ENCODE assay signal across 25 cellular contexts in genomic region chr1:212946872-212947271, GRCh38. TPM values are rescaled to one million over a fixed set of nuclear protein-coding genes. Genes with fewer than 3 reads are reported as not detected.
"Had no signal": no experiment of that assay in that cellular context is flagged by ENCODE, and none has a peak within 500 bp of the region (broad histone marks: within the 10 kb centered on the region; RNA-seq: fewer than 3 reads in every experiment).

No MANE protein-coding gene starts in this region.

- H3K9me3 ChIP-seq: right atrium auricular region, testis, transverse colon had no signal

- H3K4me2 ChIP-seq: smooth muscle cell had no signal

- H3K4me3 Mint-ChIP-seq: activated CD4-positive, alpha-beta memory T cell treated with anti-CD3 and anti-CD28 coated beads for 36 hours; activated CD4-positive, alpha-beta T cell treated with anti-CD3 and anti-CD28 coated beads, Interleukin-2, amount 10 ng/mL, durations not matched to agents 24 days and 14 days; effector memory CD8-positive, alpha-beta T cell; immature natural killer cell; natural killer cell had no signal

- H3K36me3 Mint-ChIP-seq: activated CD4-positive, alpha-beta memory T cell treated with anti-CD3 and anti-CD28 coated beads for 36 hours; immature natural killer cell; natural killer cell had no signal

- H3K27ac ChIP-seq: heart left ventricle, right atrium auricular region, testis, transverse colon, VCaP had no signal

- H3K27me3 ChIP-seq: right atrium auricular region, testis had no signal

- ATAC-seq: effector memory CD8-positive, alpha-beta T cell; heart left ventricle; natural killer cell; stimulated activated naive CD8-positive, alpha-beta T cell treated with anti-CD3 and anti-CD28 coated beads, Interleukin-15, Interleukin-2, amounts not matched to agents 100 U/mL and 50 U/mL, for 24 hours had no signal

- H3K36me3 ChIP-seq: heart left ventricle, right atrium auricular region, transverse colon had no signal

- H3K4me3 ChIP-seq: heart left ventricle, right atrium auricular region, smooth muscle cell, testis, transverse colon had no signal

- DNase-seq: activated CD4-positive, alpha-beta memory T cell treated with anti-CD3 and anti-CD28 coated beads for 36 hours; activated CD4-positive, alpha-beta T cell treated with anti-CD3 and anti-CD28 coated beads, Interleukin-2, amount 10 ng/mL, durations not matched to agents 24 days and 14 days; activated CD4-positive, CD25-positive, alpha-beta regulatory T cell treated with anti-CD3 and anti-CD28 coated beads, Interleukin-2, amount 50 U/mL, for 72 hours; activated CD8-positive, alpha-beta memory T cell treated with anti-CD3 and anti-CD28 coated beads, Interleukin-2, amount 50 U/mL, for 4 hours; activated gamma-delta T cell treated with Interleukin-2 at 50 U/mL for 16 hours; activated naive CD4-positive, alpha-beta T cell treated with anti-CD3 and anti-CD28 coated beads, Interleukin-2, amount 50 U/mL, for 16 hours; activated T-cell treated with anti-CD3 and anti-CD28 coated beads, Interleukin-2, amount 50 U/mL, for 1 hour; amniotic stem cell; caudate nucleus; cortex of kidney; effector memory CD8-positive, alpha-beta T cell; heart left ventricle; hypothalamus; immature natural killer cell; kidney; mesenchymal stem cell; natural killer cell; stimulated activated CD4-positive, alpha-beta T cell treated with anti-CD3 and anti-CD28 coated beads, Interleukin-1b, Interleukin-23, amount 100 ng/mL, for 48 hours; stimulated activated naive CD8-positive, alpha-beta T cell treated with anti-CD3 and anti-CD28 coated beads, Interleukin-15, Interleukin-2, amounts not matched to agents 100 U/mL and 50 U/mL, for 24 hours; T-helper 9 cell; testis; transverse colon had no signal

- H3K9me3 Mint-ChIP-seq: activated CD4-positive, alpha-beta T cell treated with anti-CD3 and anti-CD28 coated beads, Interleukin-2, amount 10 ng/mL, durations not matched to agents 24 days and 14 days; effector memory CD8-positive, alpha-beta T cell; natural killer cell had no signal

- H3K27ac Mint-ChIP-seq: activated CD4-positive, alpha-beta memory T cell treated with anti-CD3 and anti-CD28 coated beads for 36 hours; activated CD4-positive, alpha-beta T cell treated with anti-CD3 and anti-CD28 coated beads, Interleukin-2, amount 10 ng/mL, durations not matched to agents 24 days and 14 days; effector memory CD8-positive, alpha-beta T cell; immature natural killer cell; natural killer cell had no signal

RNA-seq across cellular contexts. Expression of gene VASH2, which starts 3.5 kb away (rescaled TPM):
- total RNA-seq: natural killer cell had no signal
